1 cellular context compared by ENCODE assay signal in genomic region chr6:75656479-75656878, GRCh38.
TF ChIP-seq lines count a peak whose summit lies in the region.

No MANE protein-coding gene starts in this region.

TF ChIP-seq in SK-N-SH, 30 proteins besides CTCF, POLR2A, EP300 and RAD21:
- no peak for TF ChIP-seq IRF3 (IDR thresholded peaks at IDR 0.05; ENCODE audit: low read depth, low read length)
- no peak for TF ChIP-seq JUND (IDR thresholded peaks at IDR 0.05)
- no peak for TF ChIP-seq NFIC (IDR thresholded peaks at IDR 0.05; ENCODE audit: borderline replicate concordance)
- no peak for TF ChIP-seq GABPA (IDR thresholded peaks at IDR 0.05; ENCODE audit: low read depth)
- no peak for TF ChIP-seq TAF1 (IDR thresholded peaks at IDR 0.05; ENCODE audit: borderline replicate concordance, low read depth, low read length)
- TF ChIP-seq, protein P1, sequence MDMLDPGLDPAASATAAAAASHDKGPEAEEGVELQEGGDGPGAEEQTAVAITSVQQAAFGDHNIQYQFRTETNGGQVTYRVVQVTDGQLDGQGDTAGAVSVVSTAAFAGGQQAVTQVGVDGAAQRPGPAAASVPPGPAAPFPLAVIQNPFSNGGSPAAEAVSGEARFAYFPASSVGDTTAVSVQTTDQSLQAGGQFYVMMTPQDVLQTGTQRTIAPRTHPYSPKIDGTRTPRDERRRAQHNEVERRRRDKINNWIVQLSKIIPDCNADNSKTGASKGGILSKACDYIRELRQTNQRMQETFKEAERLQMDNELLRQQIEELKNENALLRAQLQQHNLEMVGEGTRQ (IDR thresholded peaks at IDR 0.05; ENCODE audit: borderline replicate concordance, low read depth, low read length): no peak
- no peak for TF ChIP-seq TEAD4 (IDR thresholded peaks at IDR 0.05; ENCODE audit: borderline replicate concordance, insufficient read depth)
- no peak for TF ChIP-seq YY1 (IDR thresholded peaks at IDR 0.05; ENCODE audit: low read depth)
- no peak for TF ChIP-seq FOSL2 (IDR thresholded peaks at IDR 0.05; ENCODE audit: borderline replicate concordance, low read depth)
- TF ChIP-seq RXRA (IDR thresholded peaks at IDR 0.05; ENCODE audit: borderline replicate concordance, low read depth): no peak
- no peak for TF ChIP-seq GATA2 (CRISPR knock-in tag; IDR thresholded peaks at IDR 0.05)
- no peak for TF ChIP-seq RCOR1 (IDR thresholded peaks at IDR 0.05; ENCODE audit: low read length)
TF ChIP-seq in SK-N-SH: peak in this region for 0.
